Comparison of ENCODE assay signal across 1 cellular context in genomic region chr16:22192261-22193133, GRCh38.
A peak's percentile ranks its signal among the peaks of the same experiment; 100 is the strongest.
TF ChIP-seq lines count a peak whose summit lies in the region.

No MANE protein-coding gene starts in this region.

TF ChIP-seq in GM12878, 131 proteins besides CTCF, POLR2A, EP300 and RAD21 (continued from another document and continues in another):
- TF ChIP-seq E4F1 (IDR thresholded peaks at IDR 0.05; ENCODE audit: borderline replicate concordance, partially characterized antibody) (no peak), ZBTB11 (CRISPR knock-in tag; IDR thresholded peaks at IDR 0.05) (no peak), ASH2L (IDR thresholded peaks at IDR 0.05; ENCODE audit: borderline replicate concordance, low read depth) (no peak), BHLHE40 (IDR thresholded peaks at IDR 0.05; ENCODE audit: borderline replicate concordance in 1 of 2, low read depth in 2 of 2, low read length in 1 of 2) (peak; percentile 67 to 86; a peak in 3 of 4 replicates), EGR1 (IDR thresholded peaks at IDR 0.05; ENCODE audit: borderline replicate concordance in 1 of 2, low read depth in 2 of 2, low read length in 2 of 2) (no peak), IRF3 (IDR thresholded peaks at IDR 0.05) (no peak), TCF12 (IDR thresholded peaks at IDR 0.05; ENCODE audit: low read depth, low read length) (peak; percentile 46; the same call in 1 of the 2 replicates), PML (IDR thresholded peaks at IDR 0.05; ENCODE audit: low read length) (no peak), YBX1 (IDR thresholded peaks at IDR 0.05) (no peak), TBL1XR1 (IDR thresholded peaks at IDR 0.05; ENCODE audit: low read depth, low read length) (peak; percentile 31; the same call in 1 of the 2 replicates), POU2F2 (IDR thresholded peaks at IDR 0.05; ENCODE audit: borderline replicate concordance, low read depth, low read length) (peak; percentile 68; the same call in 2 of the 3 replicates), ZNF687 (IDR thresholded peaks at IDR 0.05) (peak; percentile 92), GATAD2B (conservative IDR thresholded peaks at IDR 0.05; ENCODE audit: low read depth) (0 out of 2 replicates have a peak, but pooled peaks have one; percentile 30), PBX3 (IDR thresholded peaks at IDR 0.05; ENCODE audit: insufficient replicate concordance, low read depth, low read length) (no peak), SMAD1 (IDR thresholded peaks at IDR 0.05; ENCODE audit: low read depth, partially characterized antibody) (no peak), IRF4 (IDR thresholded peaks at IDR 0.05; ENCODE audit: low read depth, low read length) (no peak), CHD1 (IDR thresholded peaks at IDR 0.05; ENCODE audit: low read depth, low read length) (no peak), MYC (IDR thresholded peaks at IDR 0.05; ENCODE audit: insufficient read depth, insufficient read length, insufficient replicate concordance, low read length, severe bottlenecking) (no peak), TCF3 (IDR thresholded peaks at IDR 0.05; ENCODE audit: borderline replicate concordance, insufficient read depth, low read depth, low read length) (no peak)
- TF ChIP-seq, protein P1, sequence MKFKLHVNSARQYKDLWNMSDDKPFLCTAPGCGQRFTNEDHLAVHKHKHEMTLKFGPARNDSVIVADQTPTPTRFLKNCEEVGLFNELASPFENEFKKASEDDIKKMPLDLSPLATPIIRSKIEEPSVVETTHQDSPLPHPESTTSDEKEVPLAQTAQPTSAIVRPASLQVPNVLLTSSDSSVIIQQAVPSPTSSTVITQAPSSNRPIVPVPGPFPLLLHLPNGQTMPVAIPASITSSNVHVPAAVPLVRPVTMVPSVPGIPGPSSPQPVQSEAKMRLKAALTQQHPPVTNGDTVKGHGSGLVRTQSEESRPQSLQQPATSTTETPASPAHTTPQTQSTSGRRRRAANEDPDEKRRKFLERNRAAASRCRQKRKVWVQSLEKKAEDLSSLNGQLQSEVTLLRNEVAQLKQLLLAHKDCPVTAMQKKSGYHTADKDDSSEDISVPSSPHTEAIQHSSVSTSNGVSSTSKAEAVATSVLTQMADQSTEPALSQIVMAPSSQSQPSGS (IDR thresholded peaks at IDR 0.05; ENCODE audit: low read length) = no peak
- TF ChIP-seq, protein P2, sequence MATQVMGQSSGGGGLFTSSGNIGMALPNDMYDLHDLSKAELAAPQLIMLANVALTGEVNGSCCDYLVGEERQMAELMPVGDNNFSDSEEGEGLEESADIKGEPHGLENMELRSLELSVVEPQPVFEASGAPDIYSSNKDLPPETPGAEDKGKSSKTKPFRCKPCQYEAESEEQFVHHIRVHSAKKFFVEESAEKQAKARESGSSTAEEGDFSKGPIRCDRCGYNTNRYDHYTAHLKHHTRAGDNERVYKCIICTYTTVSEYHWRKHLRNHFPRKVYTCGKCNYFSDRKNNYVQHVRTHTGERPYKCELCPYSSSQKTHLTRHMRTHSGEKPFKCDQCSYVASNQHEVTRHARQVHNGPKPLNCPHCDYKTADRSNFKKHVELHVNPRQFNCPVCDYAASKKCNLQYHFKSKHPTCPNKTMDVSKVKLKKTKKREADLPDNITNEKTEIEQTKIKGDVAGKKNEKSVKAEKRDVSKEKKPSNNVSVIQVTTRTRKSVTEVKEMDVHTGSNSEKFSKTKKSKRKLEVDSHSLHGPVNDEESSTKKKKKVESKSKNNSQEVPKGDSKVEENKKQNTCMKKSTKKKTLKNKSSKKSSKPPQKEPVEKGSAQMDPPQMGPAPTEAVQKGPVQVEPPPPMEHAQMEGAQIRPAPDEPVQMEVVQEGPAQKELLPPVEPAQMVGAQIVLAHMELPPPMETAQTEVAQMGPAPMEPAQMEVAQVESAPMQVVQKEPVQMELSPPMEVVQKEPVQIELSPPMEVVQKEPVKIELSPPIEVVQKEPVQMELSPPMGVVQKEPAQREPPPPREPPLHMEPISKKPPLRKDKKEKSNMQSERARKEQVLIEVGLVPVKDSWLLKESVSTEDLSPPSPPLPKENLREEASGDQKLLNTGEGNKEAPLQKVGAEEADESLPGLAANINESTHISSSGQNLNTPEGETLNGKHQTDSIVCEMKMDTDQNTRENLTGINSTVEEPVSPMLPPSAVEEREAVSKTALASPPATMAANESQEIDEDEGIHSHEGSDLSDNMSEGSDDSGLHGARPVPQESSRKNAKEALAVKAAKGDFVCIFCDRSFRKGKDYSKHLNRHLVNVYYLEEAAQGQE (IDR thresholded peaks at IDR 0.05; ENCODE audit: low read depth, low read length) = no peak
- TF ChIP-seq, protein P3, sequence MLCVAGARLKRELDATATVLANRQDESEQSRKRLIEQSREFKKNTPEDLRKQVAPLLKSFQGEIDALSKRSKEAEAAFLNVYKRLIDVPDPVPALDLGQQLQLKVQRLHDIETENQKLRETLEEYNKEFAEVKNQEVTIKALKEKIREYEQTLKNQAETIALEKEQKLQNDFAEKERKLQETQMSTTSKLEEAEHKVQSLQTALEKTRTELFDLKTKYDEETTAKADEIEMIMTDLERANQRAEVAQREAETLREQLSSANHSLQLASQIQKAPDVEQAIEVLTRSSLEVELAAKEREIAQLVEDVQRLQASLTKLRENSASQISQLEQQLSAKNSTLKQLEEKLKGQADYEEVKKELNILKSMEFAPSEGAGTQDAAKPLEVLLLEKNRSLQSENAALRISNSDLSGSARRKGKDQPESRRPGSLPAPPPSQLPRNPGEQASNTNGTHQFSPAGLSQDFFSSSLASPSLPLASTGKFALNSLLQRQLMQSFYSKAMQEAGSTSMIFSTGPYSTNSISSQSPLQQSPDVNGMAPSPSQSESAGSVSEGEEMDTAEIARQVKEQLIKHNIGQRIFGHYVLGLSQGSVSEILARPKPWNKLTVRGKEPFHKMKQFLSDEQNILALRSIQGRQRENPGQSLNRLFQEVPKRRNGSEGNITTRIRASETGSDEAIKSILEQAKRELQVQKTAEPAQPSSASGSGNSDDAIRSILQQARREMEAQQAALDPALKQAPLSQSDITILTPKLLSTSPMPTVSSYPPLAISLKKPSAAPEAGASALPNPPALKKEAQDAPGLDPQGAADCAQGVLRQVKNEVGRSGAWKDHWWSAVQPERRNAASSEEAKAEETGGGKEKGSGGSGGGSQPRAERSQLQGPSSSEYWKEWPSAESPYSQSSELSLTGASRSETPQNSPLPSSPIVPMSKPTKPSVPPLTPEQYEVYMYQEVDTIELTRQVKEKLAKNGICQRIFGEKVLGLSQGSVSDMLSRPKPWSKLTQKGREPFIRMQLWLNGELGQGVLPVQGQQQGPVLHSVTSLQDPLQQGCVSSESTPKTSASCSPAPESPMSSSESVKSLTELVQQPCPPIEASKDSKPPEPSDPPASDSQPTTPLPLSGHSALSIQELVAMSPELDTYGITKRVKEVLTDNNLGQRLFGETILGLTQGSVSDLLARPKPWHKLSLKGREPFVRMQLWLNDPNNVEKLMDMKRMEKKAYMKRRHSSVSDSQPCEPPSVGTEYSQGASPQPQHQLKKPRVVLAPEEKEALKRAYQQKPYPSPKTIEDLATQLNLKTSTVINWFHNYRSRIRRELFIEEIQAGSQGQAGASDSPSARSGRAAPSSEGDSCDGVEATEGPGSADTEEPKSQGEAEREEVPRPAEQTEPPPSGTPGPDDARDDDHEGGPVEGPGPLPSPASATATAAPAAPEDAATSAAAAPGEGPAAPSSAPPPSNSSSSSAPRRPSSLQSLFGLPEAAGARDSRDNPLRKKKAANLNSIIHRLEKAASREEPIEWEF (IDR thresholded peaks at IDR 0.05; ENCODE audit: insufficient replicate concordance, low read depth, low read length) = peak; percentile 19
- TF ChIP-seq, protein P4, sequence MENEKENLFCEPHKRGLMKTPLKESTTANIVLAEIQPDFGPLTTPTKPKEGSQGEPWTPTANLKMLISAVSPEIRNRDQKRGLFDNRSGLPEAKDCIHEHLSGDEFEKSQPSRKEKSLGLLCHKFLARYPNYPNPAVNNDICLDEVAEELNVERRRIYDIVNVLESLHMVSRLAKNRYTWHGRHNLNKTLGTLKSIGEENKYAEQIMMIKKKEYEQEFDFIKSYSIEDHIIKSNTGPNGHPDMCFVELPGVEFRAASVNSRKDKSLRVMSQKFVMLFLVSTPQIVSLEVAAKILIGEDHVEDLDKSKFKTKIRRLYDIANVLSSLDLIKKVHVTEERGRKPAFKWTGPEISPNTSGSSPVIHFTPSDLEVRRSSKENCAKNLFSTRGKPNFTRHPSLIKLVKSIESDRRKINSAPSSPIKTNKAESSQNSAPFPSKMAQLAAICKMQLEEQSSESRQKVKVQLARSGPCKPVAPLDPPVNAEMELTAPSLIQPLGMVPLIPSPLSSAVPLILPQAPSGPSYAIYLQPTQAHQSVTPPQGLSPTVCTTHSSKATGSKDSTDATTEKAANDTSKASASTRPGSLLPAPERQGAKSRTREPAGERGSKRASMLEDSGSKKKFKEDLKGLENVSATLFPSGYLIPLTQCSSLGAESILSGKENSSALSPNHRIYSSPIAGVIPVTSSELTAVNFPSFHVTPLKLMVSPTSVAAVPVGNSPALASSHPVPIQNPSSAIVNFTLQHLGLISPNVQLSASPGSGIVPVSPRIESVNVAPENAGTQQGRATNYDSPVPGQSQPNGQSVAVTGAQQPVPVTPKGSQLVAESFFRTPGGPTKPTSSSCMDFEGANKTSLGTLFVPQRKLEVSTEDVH (IDR thresholded peaks at IDR 0.05; ENCODE audit: low read depth, partially characterized antibody) = no peak
